Comparison of ENCODE assay signal across 12 cellular contexts in genomic region chr1:72366473-72366872, GRCh38.
A peak's percentile ranks its signal among the peaks of the same experiment; 100 is the strongest.
DNase-seq lines count a peak whose midpoint lies in the region; ATAC-seq and TF ChIP-seq lines count a peak whose summit lies in the region.
"Had no signal": no experiment of that assay in that cellular context is flagged by ENCODE, and none has a peak within 500 bp of the region (broad histone marks: within the 10 kb centered on the region; RNA-seq: fewer than 3 reads in every experiment).

No MANE protein-coding gene starts in this region.

- H3K36me3 ChIP-seq in spleen, result no peaks in the 10 kb centered on the region

- TF ChIP-seq POLR2A in spleen (IDR thresholded peaks at IDR 0.05), result no peak

- H3K27ac ChIP-seq in spleen, result peak overlapping the region in 1 of 8 donors; percentile 24

- H3K4me3 ChIP-seq in GM12865 (ENCODE audit: low read depth, low read length) (no peak overlapping the region), spleen (no peak overlapping the region)

- ATAC-seq in GM18502 (IDR thresholded peaks at IDR 0.05; ENCODE audit: poor library complexity, unreplicated experiment), result no peak
- ATAC-seq in sciatic nerve, result no peak

- 10 to 29% (median 20%) methylated on average over 1 of the region's 1 CpG for WGBS in spleen, 5 donors

- DNase-seq in GM12865 (ENCODE audit: low read depth), result peak; percentile 6
- peak; percentile 3 for DNase-seq in NCI-H128 (lab: John Stamatoyannopoulos, UW; ENCODE audit: unreplicated experiment)
- DNase-seq in astrocyte of the hippocampus (ENCODE audit: low read depth, low spot score), result peak; percentile 52
- DNase-seq in lung microvascular endothelial cell (ENCODE audit: low read depth in 2 of 2), result peak; percentile 10 to 28
- DNase-seq in anterior cingulate cortex (lab: John Stamatoyannopoulos, UW), result no peak
- DNase-seq in spleen, result no peak
- DNase-seq in sciatic nerve (ENCODE audit: low spot score), result no peak
- DNase-seq: erythroblast; H7; NCI-H526 treated with DMSO at 0.1 percent for 48 hours; stimulated activated naive CD4-positive, alpha-beta T cell treated with Interleukin-2 at 50 U/mL for 16 hours had no signal

- no peak for TF ChIP-seq CTCF in GM12865 (IDR thresholded peaks at IDR 0.05; ENCODE audit: insufficient read depth, low read depth, low read length, missing control alignments)
- no peak for TF ChIP-seq CTCF in spleen (IDR thresholded peaks at IDR 0.05 in 8 of 11, conservative IDR thresholded peaks at IDR 0.05 in 3 of 11)

- H3K4me1 ChIP-seq in spleen, result no peaks in the 10 kb centered on the region

- intact Hi-C loops in spleen (cut with DNase I; ENCODE audit: low total_unique reads), result no loop called here
- intact Hi-C loops in sciatic nerve (cut with DNase I), result no loop called here

- no peaks in the 10 kb centered on the region for H3K27me3 ChIP-seq in spleen (replicated peaks in 1 of 7)

- no peaks in the 10 kb centered on the region for H3K9me3 ChIP-seq in spleen

Comparison
In these comparisons a context has a peak if more than half of its experiments do, and no peak if none do; other contexts are left out.
1. DNase-seq: peak in GM12865 (single experiment), NCI-H128 (single experiment), astrocyte of the hippocampus (single experiment) and lung microvascular endothelial cell (2 of 2); none in anterior cingulate cortex (0 of 58), spleen (single experiment) and sciatic nerve (single experiment).